8 cellular contexts compared by ENCODE assay signal in the genomic region with DNA sequence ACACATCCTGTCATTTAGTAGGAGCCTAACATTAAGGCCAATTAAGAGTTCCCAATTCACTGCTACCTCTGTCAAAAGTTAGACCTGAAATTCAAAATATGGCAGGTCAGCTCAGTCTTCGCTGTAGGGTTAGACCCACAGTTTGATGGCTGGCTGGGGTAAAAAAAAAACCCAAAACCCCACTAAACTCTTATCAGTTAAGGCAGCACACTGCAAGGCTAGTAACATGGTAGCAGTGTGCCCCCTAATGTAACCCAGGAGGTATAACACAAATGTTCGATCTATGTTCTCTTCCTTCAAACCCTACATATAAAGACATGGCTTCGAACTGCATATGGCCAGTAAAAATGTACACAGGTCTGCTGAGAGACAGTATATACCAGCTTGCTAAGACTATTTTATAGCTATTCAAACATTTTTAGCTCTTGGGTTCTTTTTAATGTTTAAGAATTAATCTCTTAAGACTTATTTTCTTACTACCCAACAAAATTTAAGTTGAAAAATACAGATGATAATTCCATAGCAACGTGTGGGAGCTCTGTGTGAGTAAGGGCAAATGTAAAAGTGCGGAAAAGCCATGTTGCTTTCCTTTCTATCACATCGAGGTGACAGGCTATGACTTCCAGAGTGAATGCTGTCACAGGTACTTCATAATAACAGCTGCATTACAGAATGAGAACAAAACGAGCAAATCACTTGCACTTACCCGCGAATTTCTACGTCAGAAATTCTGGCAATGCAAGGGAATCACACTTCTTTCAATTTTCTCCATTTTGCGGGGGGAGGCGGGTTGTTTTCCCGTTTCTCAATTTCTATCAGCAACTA.
DNase-seq lines count a peak whose midpoint lies in the region; ATAC-seq lines count a peak whose summit lies in the region.

No MANE protein-coding gene starts in this region.

- no peaks in the 10 kb centered on the region for H3K9me3 Mint-ChIP-seq in activated naive CD8-positive, alpha-beta T cell treated with anti-CD3 and anti-CD28 coated beads, Interleukin-2, amount 10 ng/mL, durations not matched to agents 7 days and 5 days
- no peaks in the 10 kb centered on the region for H3K9me3 Mint-ChIP-seq in activated naive CD8-positive, alpha-beta T cell treated with anti-CD3 and anti-CD28 coated beads for 36 hours
- no peaks in the 10 kb centered on the region for H3K9me3 Mint-ChIP-seq in stimulated activated naive B cell treated with anti-CD40 and anti-IgM and Interleukin-4, amounts not matched to agents 10 μg/mL and 1 μg/mL and 100 μg/mL, for 72 hours

- no peaks in the 10 kb centered on the region for H3K27me3 ChIP-seq in endocrine pancreas (ENCODE audit: control insufficient read depth, insufficient read depth, low read length)

- ATAC-seq in activated naive CD8-positive, alpha-beta T cell treated with anti-CD3 and anti-CD28 coated beads, Interleukin-2, amount 10 ng/mL, durations not matched to agents 7 days and 5 days (ENCODE audit: low read depth) = peak; percentile 52
- ATAC-seq in HG02884 (IDR thresholded peaks at IDR 0.05; ENCODE audit: unreplicated experiment) = peak; percentile 83
- ATAC-seq in stimulated activated naive B cell treated with anti-CD40 and anti-IgM and Interleukin-4, amounts not matched to agents 10 μg/mL and 1 μg/mL and 100 μg/mL, for 72 hours (replicated peaks) = peak; percentile 78 to 80

- H3K4me1 ChIP-seq in endocrine pancreas (ENCODE audit: control insufficient read depth, insufficient read depth, low read length) = no peaks in the 10 kb centered on the region

- peak overlapping the region; percentile 71 for H3K4me3 ChIP-seq in endocrine pancreas (ENCODE audit: control insufficient read depth, insufficient read depth, low read length)

- no peaks in the 10 kb centered on the region for H3K4me1 Mint-ChIP-seq in activated naive CD8-positive, alpha-beta T cell treated with anti-CD3 and anti-CD28 coated beads, Interleukin-2, amount 10 ng/mL, durations not matched to agents 7 days and 5 days
- no peaks in the 10 kb centered on the region for H3K4me1 Mint-ChIP-seq in activated naive CD8-positive, alpha-beta T cell treated with anti-CD3 and anti-CD28 coated beads for 36 hours
- H3K4me1 Mint-ChIP-seq in stimulated activated naive B cell treated with anti-CD40 and anti-IgM and Interleukin-4, amounts not matched to agents 10 μg/mL and 1 μg/mL and 100 μg/mL, for 72 hours = peaks cover 0 to 4% of the 10 kb centered on the region in 2 donors

- H3K9ac ChIP-seq in endocrine pancreas (ENCODE audit: control insufficient read depth, insufficient read depth, low read length) = no peak overlapping the region

- DNase-seq in activated naive CD8-positive, alpha-beta T cell treated with anti-CD3 and anti-CD28 coated beads, Interleukin-2, amount 10 ng/mL, durations not matched to agents 7 days and 5 days = no peak
- no peak for DNase-seq in activated naive CD8-positive, alpha-beta T cell treated with anti-CD3 and anti-CD28 coated beads for 36 hours
- DNase-seq in NCI-H82 (lab: John Stamatoyannopoulos, UW) (peak; percentile 89), mucosa of gallbladder (ENCODE audit: low spot score) (no peak)
- no peak for DNase-seq in stimulated activated naive B cell treated with anti-CD40 and anti-IgM and Interleukin-4, amounts not matched to agents 10 μg/mL and 1 μg/mL and 100 μg/mL, for 72 hours
- no peak for DNase-seq in stimulated activated naive CD4-positive, alpha-beta T cell treated with Interleukin-2 at 50 U/mL for 16 hours (lab: John Stamatoyannopoulos, UW)

- POLR2A ChIA-PET in activated naive CD8-positive, alpha-beta T cell treated with anti-CD3 and anti-CD28 coated beads, Interleukin-2, amount 10 ng/mL, durations not matched to agents 7 days and 5 days (lab: Charles Lee) = no interaction called here

- no peaks in the 10 kb centered on the region for H3K9me3 ChIP-seq in endocrine pancreas (ENCODE audit: control insufficient read depth, low read length)

- H3K27ac Mint-ChIP-seq in activated naive CD8-positive, alpha-beta T cell treated with anti-CD3 and anti-CD28 coated beads, Interleukin-2, amount 10 ng/mL, durations not matched to agents 7 days and 5 days = no peak overlapping the region
- no peak overlapping the region for H3K27ac Mint-ChIP-seq in activated naive CD8-positive, alpha-beta T cell treated with anti-CD3 and anti-CD28 coated beads for 36 hours
- H3K27ac Mint-ChIP-seq in stimulated activated naive B cell treated with anti-CD40 and anti-IgM and Interleukin-4, amounts not matched to agents 10 μg/mL and 1 μg/mL and 100 μg/mL, for 72 hours = no peak overlapping the region

- no peak overlapping the region for H3K4me3 Mint-ChIP-seq in activated naive CD8-positive, alpha-beta T cell treated with anti-CD3 and anti-CD28 coated beads, Interleukin-2, amount 10 ng/mL, durations not matched to agents 7 days and 5 days
- no peak overlapping the region for H3K4me3 Mint-ChIP-seq in activated naive CD8-positive, alpha-beta T cell treated with anti-CD3 and anti-CD28 coated beads for 36 hours
- H3K4me3 Mint-ChIP-seq in stimulated activated naive B cell treated with anti-CD40 and anti-IgM and Interleukin-4, amounts not matched to agents 10 μg/mL and 1 μg/mL and 100 μg/mL, for 72 hours = no peak overlapping the region

- H3K27me3 Mint-ChIP-seq in activated naive CD8-positive, alpha-beta T cell treated with anti-CD3 and anti-CD28 coated beads, Interleukin-2, amount 10 ng/mL, durations not matched to agents 7 days and 5 days = no peaks in the 10 kb centered on the region
- no peaks in the 10 kb centered on the region for H3K27me3 Mint-ChIP-seq in activated naive CD8-positive, alpha-beta T cell treated with anti-CD3 and anti-CD28 coated beads for 36 hours
- peaks cover 0 to 3% of the 10 kb centered on the region in 2 donors for H3K27me3 Mint-ChIP-seq in stimulated activated naive B cell treated with anti-CD40 and anti-IgM and Interleukin-4, amounts not matched to agents 10 μg/mL and 1 μg/mL and 100 μg/mL, for 72 hours

- no peaks in the 10 kb centered on the region for H3K36me3 Mint-ChIP-seq in activated naive CD8-positive, alpha-beta T cell treated with anti-CD3 and anti-CD28 coated beads, Interleukin-2, amount 10 ng/mL, durations not matched to agents 7 days and 5 days
- H3K36me3 Mint-ChIP-seq in activated naive CD8-positive, alpha-beta T cell treated with anti-CD3 and anti-CD28 coated beads for 36 hours = no peaks in the 10 kb centered on the region
- no peaks in the 10 kb centered on the region for H3K36me3 Mint-ChIP-seq in stimulated activated naive B cell treated with anti-CD40 and anti-IgM and Interleukin-4, amounts not matched to agents 10 μg/mL and 1 μg/mL and 100 μg/mL, for 72 hours

- no peaks in the 10 kb centered on the region for H3K36me3 ChIP-seq in endocrine pancreas (ENCODE audit: control insufficient read depth, insufficient read depth, low read length)
